Comparison of ENCODE assay signal across 18 cellular contexts in the genomic region with DNA sequence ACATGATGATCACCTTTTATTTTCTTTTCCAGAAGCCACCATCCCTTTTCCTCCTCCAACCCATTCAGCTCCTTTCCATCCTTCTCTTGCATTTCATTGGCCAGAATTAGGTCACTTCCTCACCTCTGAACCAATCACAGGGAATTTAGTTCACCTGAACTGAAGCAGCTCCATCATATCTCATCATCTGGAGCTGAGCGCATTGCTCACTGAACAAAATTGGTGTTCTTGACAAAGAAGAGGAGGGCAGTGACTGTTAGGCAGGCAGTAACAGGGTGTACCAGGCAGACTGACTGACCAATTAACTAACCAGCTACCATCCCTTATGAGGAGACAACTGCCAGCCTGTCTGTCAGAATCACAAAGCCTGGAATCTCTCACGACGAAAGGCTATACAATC. TPM values are rescaled to one million over a fixed set of nuclear protein-coding genes. Genes with fewer than 3 reads are reported as not detected.
A peak's percentile ranks its signal among the peaks of the same experiment; 100 is the strongest.
DNase-seq lines count a peak whose midpoint lies in the region; ATAC-seq and TF ChIP-seq lines count a peak whose summit lies in the region.
"Had no signal": no experiment of that assay in that cellular context is flagged by ENCODE, and none has a peak within 500 bp of the region (broad histone marks: within the 10 kb centered on the region; RNA-seq: fewer than 3 reads in every experiment).

No MANE protein-coding gene starts in this region.

- H3K27me3 ChIP-seq in CD8-positive, alpha-beta T cell (ENCODE audit: insufficient read depth, low read length): no peaks in the 10 kb centered on the region
- H3K27me3 ChIP-seq in trophoblast cell (ENCODE audit: insufficient read depth, low read length): no peaks in the 10 kb centered on the region

- H4K8ac ChIP-seq in trophoblast cell (ENCODE audit: low read depth, low read length): no peak overlapping the region

- H2BK120ac ChIP-seq in trophoblast cell (ENCODE audit: insufficient read depth, low read length, poor library complexity): no peak overlapping the region

- H3K9me3 Mint-ChIP-seq in CD8-positive, alpha-beta T cell: peaks cover 3% of the 10 kb centered on the region
- H3K9me3 Mint-ChIP-seq in memory B cell: peaks cover 3% of the 10 kb centered on the region
- no peaks in the 10 kb centered on the region for H3K9me3 Mint-ChIP-seq in activated T-helper 17 cell treated with anti-CD3 and anti-CD28 coated beads, Interleukin-2, amount 50 U/mL, for 72 hours

- no peak for DNase-seq in CD8-positive, alpha-beta T cell
- peak; percentile 26 for DNase-seq in SK-N-DZ (ENCODE audit: low spot score)
- no peak for DNase-seq in memory B cell (ENCODE audit: low spot score in 2 of 2)
- peak; percentile 53 to 64 for DNase-seq in trophoblast cell
- no peak for DNase-seq in HuH-7 (ENCODE audit: low spot score)
- no peak for DNase-seq in NCI-H187 (lab: John Stamatoyannopoulos, UW)
- no peak for DNase-seq in CD1c-positive myeloid dendritic cell (ENCODE audit: extremely low spot score)
- DNase-seq: AML-193; CD4-positive, alpha-beta memory T cell; DMS79; KBM-7; NCI-H1417; NCI-H1930; NCI-H2171; NCI-H774; Right ventricle myocardium superior had no signal

- no peak overlapping the region for H3K4ac ChIP-seq in trophoblast cell (ENCODE audit: low read depth, low read length)

- H3K4me1 ChIP-seq in CD8-positive, alpha-beta T cell (ENCODE audit: insufficient read depth, low read length): peaks cover 4% of the 10 kb centered on the region
- peaks cover 0 to 2% of the 10 kb centered on the region in 2 experiments for H3K4me1 ChIP-seq in trophoblast cell (ENCODE audit: control insufficient read depth in 1 of 2, insufficient read depth in 2 of 2, low read length in 2 of 2)

- H2BK12ac ChIP-seq in trophoblast cell (ENCODE audit: low read length): no peak overlapping the region

- H3K14ac ChIP-seq in trophoblast cell (ENCODE audit: low read length): no peak overlapping the region

- H3K9me3 ChIP-seq in CD8-positive, alpha-beta T cell (ENCODE audit: low read length): no peaks in the 10 kb centered on the region
- no peaks in the 10 kb centered on the region for H3K9me3 ChIP-seq in trophoblast cell (ENCODE audit: insufficient read depth, low read depth, low read length)

- no peak for ATAC-seq in CD8-positive, alpha-beta T cell
- ATAC-seq in memory B cell (ENCODE audit: low read depth): no peak
- no peak for ATAC-seq in activated T-helper 17 cell treated with anti-CD3 and anti-CD28 coated beads, Interleukin-2, amount 50 U/mL, for 72 hours (replicated peaks)
- ATAC-seq: SK-N-SH treated with all-trans-retinoic acid at 6 μM for 48 hours had no signal

- H3K18ac ChIP-seq in trophoblast cell (ENCODE audit: low read length): no peak overlapping the region

- H2AFZ ChIP-seq in trophoblast cell (ENCODE audit: insufficient read depth, low read length, poor library complexity): no peak overlapping the region

- H3K36me3 ChIP-seq in CD8-positive, alpha-beta T cell (ENCODE audit: insufficient read depth, low read length): no peaks in the 10 kb centered on the region
- H3K36me3 ChIP-seq in trophoblast cell (ENCODE audit: control insufficient read depth in 1 of 2, insufficient read depth in 2 of 2, low read length in 2 of 2): no peaks in the 10 kb centered on the region

- intact Hi-C loops in CD8-positive, alpha-beta T cell (cut with DNase I, micrococcal nuclease): loop anchor here (5.0 kb wide), 3 partner anchors 250 to 1140 kb away; partner anchors contain the start of genes PHYKPL (in 1 of the 2) and TMED9 (in 1 of the 2)

- no peak overlapping the region for H3K27ac Mint-ChIP-seq in CD8-positive, alpha-beta T cell
- H3K27ac Mint-ChIP-seq in memory B cell: no peak overlapping the region
- H3K27ac Mint-ChIP-seq in activated T-helper 17 cell treated with anti-CD3 and anti-CD28 coated beads, Interleukin-2, amount 50 U/mL, for 72 hours: no peak overlapping the region

- no peak overlapping the region for H3K9ac ChIP-seq in trophoblast cell (ENCODE audit: low read length)

- H4K12ac ChIP-seq in trophoblast cell (ENCODE audit: low read depth, low read length): no peak overlapping the region

- POLR2A ChIA-PET in CD8-positive, alpha-beta T cell (lab: Charles Lee): interaction anchor here (0.6 kb wide), 1 partner anchor 521 kb away, joined by 3 read pairs; no protein-coding TSS in a partner anchor

- H3K4me3 Mint-ChIP-seq in CD8-positive, alpha-beta T cell: peak overlapping the region; percentile 8
- H3K4me3 Mint-ChIP-seq in memory B cell: peak overlapping the region; percentile 38
- no peak overlapping the region for H3K4me3 Mint-ChIP-seq in activated T-helper 17 cell treated with anti-CD3 and anti-CD28 coated beads, Interleukin-2, amount 50 U/mL, for 72 hours

- no peak overlapping the region for H3K23ac ChIP-seq in trophoblast cell (ENCODE audit: low read length)

- WGBS in trophoblast cell (ENCODE audit: extremely low coverage, insufficient coverage, insufficient read length): no CpG with 5 or more reads among the region's 3 CpGs

- no peak overlapping the region for H3K27ac ChIP-seq in CD8-positive, alpha-beta T cell (ENCODE audit: low read depth, low read length)
- no peak overlapping the region for H3K27ac ChIP-seq in trophoblast cell (ENCODE audit: low read depth, low read length)

- no peak for TF ChIP-seq CTCF in CD8-positive, alpha-beta T cell (IDR thresholded peaks at IDR 0.05)

- H3K4me1 Mint-ChIP-seq in CD8-positive, alpha-beta T cell (ENCODE audit: low read depth): peaks cover 14% of the 10 kb centered on the region
- H3K4me1 Mint-ChIP-seq in memory B cell: peaks cover 4% of the 10 kb centered on the region
- no peaks in the 10 kb centered on the region for H3K4me1 Mint-ChIP-seq in activated T-helper 17 cell treated with anti-CD3 and anti-CD28 coated beads, Interleukin-2, amount 50 U/mL, for 72 hours

- H3K4me3 ChIP-seq in CD8-positive, alpha-beta T cell (ENCODE audit: low read depth, low read length): no peak overlapping the region
- no peak overlapping the region for H3K4me3 ChIP-seq in trophoblast cell (ENCODE audit: low read depth, low read length)

- no peak overlapping the region for H2BK5ac ChIP-seq in trophoblast cell (ENCODE audit: low read depth, low read length, poor library complexity)

- no peak overlapping the region for H2AK5ac ChIP-seq in trophoblast cell (ENCODE audit: low read length)

- H3K79me2 ChIP-seq in trophoblast cell (ENCODE audit: control insufficient read depth, insufficient read depth, low read length, poor library complexity): peaks cover 4% of the 10 kb centered on the region

- H3K36me3 Mint-ChIP-seq in CD8-positive, alpha-beta T cell: peaks cover 10% of the 10 kb centered on the region
- H3K36me3 Mint-ChIP-seq in memory B cell: peaks cover 8% of the 10 kb centered on the region
- H3K36me3 Mint-ChIP-seq in activated T-helper 17 cell treated with anti-CD3 and anti-CD28 coated beads, Interleukin-2, amount 50 U/mL, for 72 hours (ENCODE audit: low read depth): peaks cover 6% of the 10 kb centered on the region

- H3K4me2 ChIP-seq in trophoblast cell (ENCODE audit: low read length): no peak overlapping the region

- H4K91ac ChIP-seq in trophoblast cell (ENCODE audit: low read depth, low read length): no peak overlapping the region

- CTCF ChIA-PET in CD8-positive, alpha-beta T cell (lab: Charles Lee): interaction anchor here (0.9 to 2.7 kb wide), 3 partner anchors 89 to 331 kb away, joined by 3 to 8 read pairs (median 3); partner anchors contain the start of gene ZNF354B

- H3K27me3 Mint-ChIP-seq in CD8-positive, alpha-beta T cell (ENCODE audit: low read depth): no peaks in the 10 kb centered on the region
- no peaks in the 10 kb centered on the region for H3K27me3 Mint-ChIP-seq in memory B cell
- no peaks in the 10 kb centered on the region for H3K27me3 Mint-ChIP-seq in activated T-helper 17 cell treated with anti-CD3 and anti-CD28 coated beads, Interleukin-2, amount 50 U/mL, for 72 hours
- H3K27me3 Mint-ChIP-seq: CD4-positive, alpha-beta memory T cell had no signal

- peaks cover 5% of the 10 kb centered on the region for H3K79me1 ChIP-seq in trophoblast cell (ENCODE audit: low read length)

RNA-seq across cellular contexts. Expression of gene ZNF354A, which starts 1.8 kb away (rescaled TPM):
- total RNA-seq in CD8-positive, alpha-beta T cell: 1 to 10 TPM; 5.3 to 6.8 TPM
- 18.6 and 21.6 TPM in 2 replicates for polyA plus RNA-seq in SK-N-DZ (2014; cell fraction: cytosol; rRNA removed)
- 34.6 and 57.5 TPM in 2 replicates for polyA plus RNA-seq in SK-N-DZ (2014; cell fraction: nucleus; rRNA removed)
- polyA plus RNA-seq in trophoblast cell (2013): 16.8 and 17.7 TPM in 2 replicates
- 1 to 10 TPM; 5.1 to 8.3 TPM for total RNA-seq in activated T-helper 17 cell treated with anti-CD3 and anti-CD28 coated beads, Interleukin-2, amount 50 U/mL, for 72 hours

Comparison
In these comparisons a context has a peak if more than half of its experiments do, and no peak if none do; other contexts are left out.
1. DNase-seq: peak in SK-N-DZ (single experiment) and trophoblast cell (2 of 2); none in CD8-positive, alpha-beta T cell (0 of 7), memory B cell (0 of 2), HuH-7 (single experiment), NCI-H187 (0 of 2) and CD1c-positive myeloid dendritic cell (single experiment).